8 cellular contexts compared by ENCODE assay signal in genomic region chr16:56637814-56638750, GRCh38. TPM values are rescaled to one million over a fixed set of nuclear protein-coding genes. Genes with fewer than 3 reads are reported as not detected.
DNase-seq lines count a peak whose midpoint lies in the region; ATAC-seq and TF ChIP-seq lines count a peak whose summit lies in the region.

TSS of gene MT1A (plus strand) at chr16:56638666. CDS start at chr16:56638739, 73 bp downstream.

- CTCF ChIA-PET in Calu3 (lab: Charles Lee), result no interaction called here
- CTCF ChIA-PET in WTC11 (lab: Charles Lee), result interaction anchor here (0.9 to 1.8 kb wide), 2 partner anchors 34 to 64 kb away, joined by 3 to 5 read pairs; no protein-coding TSS in a partner anchor

- H3K27ac Mint-ChIP-seq in Calu3 (ENCODE audit: unreplicated experiment) (no peak within 1 kb of the TSS), WTC11 (no peak within 1 kb of the TSS), immature natural killer cell (no peak within 1 kb of the TSS)

- H3K36me3 ChIP-seq in neuron (ENCODE audit: insufficient read depth, low read length), result no peaks in the 10 kb centered on the region

- peaks cover 2% of the 10 kb centered on the region for H3K4me1 ChIP-seq in neuron (ENCODE audit: insufficient read depth, low read length)

- peaks cover 14% of the 10 kb centered on the region for H3K36me3 Mint-ChIP-seq in Calu3 (ENCODE audit: insufficient read depth, unreplicated experiment)
- peaks cover 6% of the 10 kb centered on the region; the same call in 1 of the 2 replicates for H3K36me3 Mint-ChIP-seq in WTC11
- H3K36me3 Mint-ChIP-seq in immature natural killer cell, result no peaks in the 10 kb centered on the region

- H3K4me3 Mint-ChIP-seq in Calu3 (ENCODE audit: low read depth, unreplicated experiment), result peak within 1 kb of the TSS; percentile 72
- peak within 1 kb of the TSS; percentile 69 for H3K4me3 Mint-ChIP-seq in WTC11
- peak within 1 kb of the TSS in 2 of 5 donors; percentile 33 to 42 for H3K4me3 Mint-ChIP-seq in immature natural killer cell

- H3K4me3 ChIP-seq in neuron (ENCODE audit: low read length), result peak within 1 kb of the TSS; percentile 21

- H3K9me3 Mint-ChIP-seq in Calu3 (ENCODE audit: low read depth, unreplicated experiment) (no peaks in the 10 kb centered on the region), WTC11 (no peaks in the 10 kb centered on the region), immature natural killer cell (no peaks in the 10 kb centered on the region)

- TF ChIP-seq CTCF in Calu3 (IDR thresholded peaks at IDR 0.05; ENCODE audit: unreplicated experiment) (no peak), WTC11 (IDR thresholded peaks at IDR 0.05) (no peak)

- H3K9me3 ChIP-seq in neuron (ENCODE audit: low read length), result no peaks in the 10 kb centered on the region

- H3K27me3 ChIP-seq in neuron (ENCODE audit: insufficient read depth, low read length), result peaks cover 98% of the 10 kb centered on the region

- DNase-seq in Calu3, result peak; percentile 50
- peak; percentile 74 for DNase-seq in WTC11 (ENCODE audit: low spot score)
- DNase-seq in foreskin melanocyte, result peak; percentile 18
- no peak for DNase-seq in GF-D8 (lab: John Stamatoyannopoulos, UW)
- DNase-seq in immature natural killer cell, result no peak
- DNase-seq in NCI-H187 (lab: John Stamatoyannopoulos, UW), result no peak

- ATAC-seq in WTC11, result peak; percentile 49
- no peak for ATAC-seq in HG02885 (IDR thresholded peaks at IDR 0.05; ENCODE audit: poor library complexity, unreplicated experiment)

- BruUV-seq in Calu3 (replicated peaks; lab: Mats Ljungman, UMichigan), result no TSS peak

- peaks cover 17% of the 10 kb centered on the region for H3K4me1 Mint-ChIP-seq in Calu3 (ENCODE audit: low read depth, unreplicated experiment)
- peaks cover 28% of the 10 kb centered on the region for H3K4me1 Mint-ChIP-seq in WTC11
- H3K4me1 Mint-ChIP-seq in immature natural killer cell, result peaks cover 9 to 20% of the 10 kb centered on the region in 2 donors

- intact Hi-C loops in Calu3 (cut with micrococcal nuclease; ENCODE audit: unreplicated experiment), result no loop called here

- POLR2A ChIA-PET in WTC11 (lab: Charles Lee), result interaction anchor here (1.0 to 5.1 kb wide), 2 partner anchors 13 to 38 kb away, joined by 3 to 24 read pairs; partner anchors contain the start of gene MT1E

- no peak within 1 kb of the TSS for H2AFZ ChIP-seq in neuron (ENCODE audit: low read depth, low read length)

- H3K27me3 Mint-ChIP-seq in Calu3 (ENCODE audit: unreplicated experiment) (peaks cover 99% of the 10 kb centered on the region), WTC11 (ENCODE audit: low read depth) (peaks cover 100% of the 10 kb centered on the region), immature natural killer cell (ENCODE audit: low read depth in 3 of 3) (peaks cover 19 to 30% (median 20%) of the 10 kb centered on the region in 3 donors)

TF ChIP-seq in WTC11, 78 proteins besides CTCF, POLR2A, EP300 and RAD21:
- no peak for TF ChIP-seq JUN (CRISPR knock-in tag; IDR thresholded peaks at IDR 0.05)
- no peak for TF ChIP-seq FOXJ3 (CRISPR knock-in tag; IDR thresholded peaks at IDR 0.05; ENCODE audit: borderline replicate concordance)
- TF ChIP-seq, protein P1, sequence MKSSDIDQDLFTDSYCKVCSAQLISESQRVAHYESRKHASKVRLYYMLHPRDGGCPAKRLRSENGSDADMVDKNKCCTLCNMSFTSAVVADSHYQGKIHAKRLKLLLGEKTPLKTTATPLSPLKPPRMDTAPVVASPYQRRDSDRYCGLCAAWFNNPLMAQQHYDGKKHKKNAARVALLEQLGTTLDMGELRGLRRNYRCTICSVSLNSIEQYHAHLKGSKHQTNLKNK (CRISPR knock-in tag; IDR thresholded peaks at IDR 0.05), result no peak
- TF ChIP-seq, protein P2, sequence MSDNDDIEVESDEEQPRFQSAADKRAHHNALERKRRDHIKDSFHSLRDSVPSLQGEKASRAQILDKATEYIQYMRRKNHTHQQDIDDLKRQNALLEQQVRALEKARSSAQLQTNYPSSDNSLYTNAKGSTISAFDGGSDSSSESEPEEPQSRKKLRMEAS (CRISPR knock-in tag; IDR thresholded peaks at IDR 0.05), result peak; percentile 46; the same call in 1 of the 2 replicates
- no peak for TF ChIP-seq HMGXB4 (CRISPR knock-in tag; IDR thresholded peaks at IDR 0.05)
- peak; percentile 52; the same call in 1 of the 2 replicates for TF ChIP-seq ZNF263 (CRISPR knock-in tag; IDR thresholded peaks at IDR 0.05; ENCODE audit: low read depth)
- TF ChIP-seq CBFB (CRISPR knock-in tag; IDR thresholded peaks at IDR 0.05; ENCODE audit: low read depth), result no peak
- 0 out of 2 replicates have a peak, but pooled peaks have one; percentile 18 for TF ChIP-seq SP1 (CRISPR knock-in tag; conservative IDR thresholded peaks at IDR 0.05)
- no peak for TF ChIP-seq ESRRA (CRISPR knock-in tag; IDR thresholded peaks at IDR 0.05; ENCODE audit: borderline replicate concordance)
- TF ChIP-seq, protein P3, sequence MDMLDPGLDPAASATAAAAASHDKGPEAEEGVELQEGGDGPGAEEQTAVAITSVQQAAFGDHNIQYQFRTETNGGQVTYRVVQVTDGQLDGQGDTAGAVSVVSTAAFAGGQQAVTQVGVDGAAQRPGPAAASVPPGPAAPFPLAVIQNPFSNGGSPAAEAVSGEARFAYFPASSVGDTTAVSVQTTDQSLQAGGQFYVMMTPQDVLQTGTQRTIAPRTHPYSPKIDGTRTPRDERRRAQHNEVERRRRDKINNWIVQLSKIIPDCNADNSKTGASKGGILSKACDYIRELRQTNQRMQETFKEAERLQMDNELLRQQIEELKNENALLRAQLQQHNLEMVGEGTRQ (CRISPR knock-in tag; IDR thresholded peaks at IDR 0.05), result no peak
- no peak for TF ChIP-seq TP53 (CRISPR knock-in tag; IDR thresholded peaks at IDR 0.05)
- no peak for TF ChIP-seq ZNF232 (CRISPR knock-in tag; IDR thresholded peaks at IDR 0.05)
- TF ChIP-seq, protein P4, sequence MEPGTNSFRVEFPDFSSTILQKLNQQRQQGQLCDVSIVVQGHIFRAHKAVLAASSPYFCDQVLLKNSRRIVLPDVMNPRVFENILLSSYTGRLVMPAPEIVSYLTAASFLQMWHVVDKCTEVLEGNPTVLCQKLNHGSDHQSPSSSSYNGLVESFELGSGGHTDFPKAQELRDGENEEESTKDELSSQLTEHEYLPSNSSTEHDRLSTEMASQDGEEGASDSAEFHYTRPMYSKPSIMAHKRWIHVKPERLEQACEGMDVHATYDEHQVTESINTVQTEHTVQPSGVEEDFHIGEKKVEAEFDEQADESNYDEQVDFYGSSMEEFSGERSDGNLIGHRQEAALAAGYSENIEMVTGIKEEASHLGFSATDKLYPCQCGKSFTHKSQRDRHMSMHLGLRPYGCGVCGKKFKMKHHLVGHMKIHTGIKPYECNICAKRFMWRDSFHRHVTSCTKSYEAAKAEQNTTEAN (CRISPR knock-in tag; IDR thresholded peaks at IDR 0.05), result no peak
- TF ChIP-seq GABPB1 (CRISPR knock-in tag; IDR thresholded peaks at IDR 0.05), result 0 out of 2 replicates have a peak, but pooled peaks have one; percentile 15
- TF ChIP-seq CDX4 (CRISPR knock-in tag; IDR thresholded peaks at IDR 0.05; ENCODE audit: borderline replicate concordance), result no peak

RNA-seq across cellular contexts. Expression of gene MT1A, which starts in this region (rescaled TPM):
- total RNA-seq in Calu3 (2022) (not detected in 2 replicates), WTC11 (2021) (0.94 to 2.8 TPM in 2 of 3 replicates, not detected in the other)
- not detected for polyA plus RNA-seq in immature natural killer cell

Comparison
In these comparisons a context has a peak if more than half of its experiments do, and no peak if none do; other contexts are left out.
1. Peak in DNase-seq in Calu3; RNA of the gene not detected or under 1 TPM.
2. DNase-seq: peak in WTC11 (single experiment) and foreskin melanocyte (single experiment); none in GF-D8 (single experiment), immature natural killer cell (0 of 3) and NCI-H187 (0 of 2).